In the genomic region with DNA sequence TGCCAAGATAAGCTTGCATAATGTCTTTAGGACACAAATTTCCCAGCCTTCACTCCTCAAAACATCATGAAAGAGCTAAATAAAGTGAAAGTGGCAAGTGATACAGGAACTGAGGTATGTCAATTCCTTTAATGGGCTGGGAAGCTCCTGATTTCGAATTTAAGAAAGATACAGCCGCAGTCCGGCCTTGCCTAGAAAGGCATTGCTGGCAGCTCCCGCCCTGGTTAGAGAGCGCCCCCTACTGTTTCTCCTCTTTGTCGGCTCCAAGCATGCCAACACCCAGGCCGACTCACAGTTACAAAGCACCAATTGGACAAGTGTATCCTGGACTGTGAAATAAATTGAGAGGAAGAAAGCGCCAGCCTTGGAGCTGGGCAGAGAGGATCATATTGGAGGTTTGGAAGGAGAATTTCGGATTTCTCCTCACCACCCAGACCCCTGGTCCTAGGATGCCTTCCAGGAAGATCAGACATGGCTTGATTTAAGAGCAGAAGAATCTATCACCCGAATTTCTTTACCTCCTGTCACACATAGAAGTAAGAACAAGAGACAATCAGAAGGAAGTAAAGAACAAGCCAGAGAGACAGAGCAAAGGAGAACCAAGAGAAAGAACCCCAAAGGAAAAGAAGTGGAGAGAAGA, we compare ENCODE assay signal across 1 cellular context.
A peak's percentile ranks its signal among the peaks of the same experiment; 100 is the strongest.
TF ChIP-seq lines count a peak whose summit lies in the region.

No MANE protein-coding gene starts in this region.

TF ChIP-seq in GM12878, 131 proteins besides CTCF, POLR2A, EP300 and RAD21 (continued from another document):
- TF ChIP-seq, protein P1, sequence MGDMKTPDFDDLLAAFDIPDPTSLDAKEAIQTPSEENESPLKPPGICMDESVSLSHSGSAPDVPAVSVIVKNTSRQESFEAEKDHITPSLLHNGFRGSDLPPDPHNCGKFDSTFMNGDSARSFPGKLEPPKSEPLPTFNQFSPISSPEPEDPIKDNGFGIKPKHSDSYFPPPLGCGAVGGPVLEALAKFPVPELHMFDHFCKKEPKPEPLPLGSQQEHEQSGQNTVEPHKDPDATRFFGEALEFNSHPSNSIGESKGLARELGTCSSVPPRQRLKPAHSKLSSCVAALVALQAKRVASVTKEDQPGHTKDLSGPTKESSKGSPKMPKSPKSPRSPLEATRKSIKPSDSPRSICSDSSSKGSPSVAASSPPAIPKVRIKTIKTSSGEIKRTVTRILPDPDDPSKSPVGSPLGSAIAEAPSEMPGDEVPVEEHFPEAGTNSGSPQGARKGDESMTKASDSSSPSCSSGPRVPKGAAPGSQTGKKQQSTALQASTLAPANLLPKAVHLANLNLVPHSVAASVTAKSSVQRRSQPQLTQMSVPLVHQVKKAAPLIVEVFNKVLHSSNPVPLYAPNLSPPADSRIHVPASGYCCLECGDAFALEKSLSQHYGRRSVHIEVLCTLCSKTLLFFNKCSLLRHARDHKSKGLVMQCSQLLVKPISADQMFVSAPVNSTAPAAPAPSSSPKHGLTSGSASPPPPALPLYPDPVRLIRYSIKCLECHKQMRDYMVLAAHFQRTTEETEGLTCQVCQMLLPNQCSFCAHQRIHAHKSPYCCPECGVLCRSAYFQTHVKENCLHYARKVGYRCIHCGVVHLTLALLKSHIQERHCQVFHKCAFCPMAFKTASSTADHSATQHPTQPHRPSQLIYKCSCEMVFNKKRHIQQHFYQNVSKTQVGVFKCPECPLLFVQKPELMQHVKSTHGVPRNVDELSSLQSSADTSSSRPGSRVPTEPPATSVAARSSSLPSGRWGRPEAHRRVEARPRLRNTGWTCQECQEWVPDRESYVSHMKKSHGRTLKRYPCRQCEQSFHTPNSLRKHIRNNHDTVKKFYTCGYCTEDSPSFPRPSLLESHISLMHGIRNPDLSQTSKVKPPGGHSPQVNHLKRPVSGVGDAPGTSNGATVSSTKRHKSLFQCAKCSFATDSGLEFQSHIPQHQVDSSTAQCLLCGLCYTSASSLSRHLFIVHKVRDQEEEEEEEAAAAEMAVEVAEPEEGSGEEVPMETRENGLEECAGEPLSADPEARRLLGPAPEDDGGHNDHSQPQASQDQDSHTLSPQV (IDR thresholded peaks at IDR 0.05) = 0 out of 2 replicates have a peak, but pooled peaks have one; percentile 61
- TF ChIP-seq SRF (IDR thresholded peaks at IDR 0.05; ENCODE audit: low read depth in 2 of 2, low read length in 2 of 2) (0 out of 4 replicates have a peak, but pooled peaks of 1 of the 2 experiments have one; percentile 46), DPF2 (IDR thresholded peaks at IDR 0.05) (no peak), IKZF1 (conservative IDR thresholded peaks at IDR 0.05) (peak; percentile 46), RB1 (IDR thresholded peaks at IDR 0.05; ENCODE audit: borderline replicate concordance) (peak; percentile 67; the same call in 1 of the 2 replicates), CREB1 (IDR thresholded peaks at IDR 0.05; ENCODE audit: low read depth) (0 out of 2 replicates have a peak, but pooled peaks have one; percentile 25), EED (IDR thresholded peaks at IDR 0.05; ENCODE audit: low read depth) (0 out of 2 replicates have a peak, but pooled peaks have one; percentile 32), SMARCA5 (IDR thresholded peaks at IDR 0.05) (peak; percentile 85; the same call in 1 of the 2 replicates), SREBF2 (IDR thresholded peaks at IDR 0.05; ENCODE audit: low read length) (no peak), RELA (IDR thresholded peaks at IDR 0.05; ENCODE audit: borderline replicate concordance, partially characterized antibody) (peak; percentile 31), FOXM1 (IDR thresholded peaks at IDR 0.05; ENCODE audit: low read depth, low read length) (0 out of 2 replicates have a peak, but pooled peaks have one; percentile 60), SMC3 (IDR thresholded peaks at IDR 0.05; ENCODE audit: borderline replicate concordance, low read length) (peak; percentile 98), IRF4 (IDR thresholded peaks at IDR 0.05; ENCODE audit: low read depth, low read length) (0 out of 2 replicates have a peak, but pooled peaks have one; percentile 17), BHLHE40 (IDR thresholded peaks at IDR 0.05; ENCODE audit: borderline replicate concordance in 1 of 2, low read depth in 2 of 2, low read length in 1 of 2) (peak in 1 of 2 experiments; percentile 36; a peak in 1 of 4 replicates)
- TF ChIP-seq, protein P2, sequence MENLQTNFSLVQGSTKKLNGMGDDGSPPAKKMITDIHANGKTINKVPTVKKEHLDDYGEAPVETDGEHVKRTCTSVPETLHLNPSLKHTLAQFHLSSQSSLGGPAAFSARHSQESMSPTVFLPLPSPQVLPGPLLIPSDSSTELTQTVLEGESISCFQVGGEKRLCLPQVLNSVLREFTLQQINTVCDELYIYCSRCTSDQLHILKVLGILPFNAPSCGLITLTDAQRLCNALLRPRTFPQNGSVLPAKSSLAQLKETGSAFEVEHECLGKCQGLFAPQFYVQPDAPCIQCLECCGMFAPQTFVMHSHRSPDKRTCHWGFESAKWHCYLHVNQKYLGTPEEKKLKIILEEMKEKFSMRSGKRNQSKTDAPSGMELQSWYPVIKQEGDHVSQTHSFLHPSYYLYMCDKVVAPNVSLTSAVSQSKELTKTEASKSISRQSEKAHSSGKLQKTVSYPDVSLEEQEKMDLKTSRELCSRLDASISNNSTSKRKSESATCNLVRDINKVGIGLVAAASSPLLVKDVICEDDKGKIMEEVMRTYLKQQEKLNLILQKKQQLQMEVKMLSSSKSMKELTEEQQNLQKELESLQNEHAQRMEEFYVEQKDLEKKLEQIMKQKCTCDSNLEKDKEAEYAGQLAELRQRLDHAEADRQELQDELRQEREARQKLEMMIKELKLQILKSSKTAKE (IDR thresholded peaks at IDR 0.05; ENCODE audit: low read depth, poor library complexity, severe bottlenecking) = peak; percentile 29
- TF ChIP-seq, protein P3, sequence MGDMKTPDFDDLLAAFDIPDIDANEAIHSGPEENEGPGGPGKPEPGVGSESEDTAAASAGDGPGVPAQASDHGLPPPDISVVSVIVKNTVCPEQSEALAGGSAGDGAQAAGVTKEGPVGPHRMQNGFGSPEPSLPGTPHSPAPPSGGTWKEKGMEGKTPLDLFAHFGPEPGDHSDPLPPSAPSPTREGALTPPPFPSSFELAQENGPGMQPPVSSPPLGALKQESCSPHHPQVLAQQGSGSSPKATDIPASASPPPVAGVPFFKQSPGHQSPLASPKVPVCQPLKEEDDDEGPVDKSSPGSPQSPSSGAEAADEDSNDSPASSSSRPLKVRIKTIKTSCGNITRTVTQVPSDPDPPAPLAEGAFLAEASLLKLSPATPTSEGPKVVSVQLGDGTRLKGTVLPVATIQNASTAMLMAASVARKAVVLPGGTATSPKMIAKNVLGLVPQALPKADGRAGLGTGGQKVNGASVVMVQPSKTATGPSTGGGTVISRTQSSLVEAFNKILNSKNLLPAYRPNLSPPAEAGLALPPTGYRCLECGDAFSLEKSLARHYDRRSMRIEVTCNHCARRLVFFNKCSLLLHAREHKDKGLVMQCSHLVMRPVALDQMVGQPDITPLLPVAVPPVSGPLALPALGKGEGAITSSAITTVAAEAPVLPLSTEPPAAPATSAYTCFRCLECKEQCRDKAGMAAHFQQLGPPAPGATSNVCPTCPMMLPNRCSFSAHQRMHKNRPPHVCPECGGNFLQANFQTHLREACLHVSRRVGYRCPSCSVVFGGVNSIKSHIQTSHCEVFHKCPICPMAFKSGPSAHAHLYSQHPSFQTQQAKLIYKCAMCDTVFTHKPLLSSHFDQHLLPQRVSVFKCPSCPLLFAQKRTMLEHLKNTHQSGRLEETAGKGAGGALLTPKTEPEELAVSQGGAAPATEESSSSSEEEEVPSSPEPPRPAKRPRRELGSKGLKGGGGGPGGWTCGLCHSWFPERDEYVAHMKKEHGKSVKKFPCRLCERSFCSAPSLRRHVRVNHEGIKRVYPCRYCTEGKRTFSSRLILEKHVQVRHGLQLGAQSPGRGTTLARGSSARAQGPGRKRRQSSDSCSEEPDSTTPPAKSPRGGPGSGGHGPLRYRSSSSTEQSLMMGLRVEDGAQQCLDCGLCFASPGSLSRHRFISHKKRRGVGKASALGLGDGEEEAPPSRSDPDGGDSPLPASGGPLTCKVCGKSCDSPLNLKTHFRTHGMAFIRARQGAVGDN (IDR thresholded peaks at IDR 0.05) = 0 out of 2 replicates have a peak, but pooled peaks have one; percentile 11
- TF ChIP-seq, protein P4, sequence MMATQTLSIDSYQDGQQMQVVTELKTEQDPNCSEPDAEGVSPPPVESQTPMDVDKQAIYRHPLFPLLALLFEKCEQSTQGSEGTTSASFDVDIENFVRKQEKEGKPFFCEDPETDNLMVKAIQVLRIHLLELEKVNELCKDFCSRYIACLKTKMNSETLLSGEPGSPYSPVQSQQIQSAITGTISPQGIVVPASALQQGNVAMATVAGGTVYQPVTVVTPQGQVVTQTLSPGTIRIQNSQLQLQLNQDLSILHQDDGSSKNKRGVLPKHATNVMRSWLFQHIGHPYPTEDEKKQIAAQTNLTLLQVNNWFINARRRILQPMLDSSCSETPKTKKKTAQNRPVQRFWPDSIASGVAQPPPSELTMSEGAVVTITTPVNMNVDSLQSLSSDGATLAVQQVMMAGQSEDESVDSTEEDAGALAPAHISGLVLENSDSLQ (IDR thresholded peaks at IDR 0.05) = no peak
